In the genomic region with DNA sequence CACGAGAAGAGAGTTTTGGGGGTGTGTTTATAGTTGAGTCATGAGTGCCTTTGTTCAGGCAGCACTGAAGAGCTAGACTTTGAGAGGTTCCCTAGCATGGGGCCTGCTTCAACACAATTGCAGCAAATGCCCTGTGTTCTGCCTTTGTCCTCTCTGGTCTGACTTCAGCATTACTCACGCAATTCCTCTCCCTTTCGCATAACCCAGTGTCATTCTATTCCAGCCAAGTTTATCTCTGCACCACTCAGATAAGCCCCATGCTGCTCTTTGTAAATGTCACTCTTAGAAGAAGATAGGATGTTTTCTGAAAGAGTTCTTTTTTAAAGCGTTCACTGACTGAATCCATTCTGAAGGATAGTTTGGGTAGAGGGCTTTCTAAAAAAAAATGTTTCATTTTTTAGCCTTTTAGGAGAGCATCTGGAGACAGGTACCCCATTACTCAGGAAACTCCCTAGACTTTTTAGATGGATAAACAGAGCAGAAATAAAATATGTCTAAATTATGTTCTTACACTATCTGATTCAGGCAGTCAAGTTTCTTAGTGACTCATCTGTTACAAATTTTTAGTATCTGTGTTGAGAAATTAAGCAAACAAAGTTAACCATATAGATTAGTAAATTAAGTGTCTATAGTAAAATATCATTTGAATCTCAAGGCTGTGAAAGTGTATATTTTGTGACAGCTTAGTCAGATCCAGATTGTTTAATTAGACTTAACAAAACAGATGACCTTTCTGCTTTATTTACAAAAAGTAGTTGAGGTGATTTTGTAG, we compare ENCODE assay signal across 10 cellular contexts.
A peak's percentile ranks its signal among the peaks of the same experiment; 100 is the strongest.
DNase-seq lines count a peak whose midpoint lies in the region; ATAC-seq and TF ChIP-seq lines count a peak whose summit lies in the region.
"Had no signal": no experiment of that assay in that cellular context is flagged by ENCODE, and none has a peak within 500 bp of the region (broad histone marks: within the 10 kb centered on the region; RNA-seq: fewer than 3 reads in every experiment).

No MANE protein-coding gene starts in this region.

- H3K27me3 ChIP-seq in CD8-positive, alpha-beta memory T cell (ENCODE audit: insufficient read depth, low read length, poor library complexity, severe bottlenecking): no peaks in the 10 kb centered on the region

- POLR2A ChIA-PET in CD8-positive, alpha-beta memory T cell (lab: Charles Lee): no interaction called here

- no peak for ATAC-seq in HG03280 (IDR thresholded peaks at IDR 0.05; ENCODE audit: unreplicated experiment)
- ATAC-seq: activated CD8-positive, alpha-beta memory T cell treated with anti-CD3 and anti-CD28 coated beads, Interleukin-2, amount 10 ng/mL, durations not matched to agents 7 days and 5 days had no signal

- H3K4me3 Mint-ChIP-seq in CD8-positive, alpha-beta memory T cell: no peak overlapping the region
- H3K4me3 Mint-ChIP-seq: activated CD8-positive, alpha-beta memory T cell treated with anti-CD3 and anti-CD28 coated beads, Interleukin-2, amount 10 ng/mL, durations not matched to agents 7 days and 5 days; naive B cell had no signal

- H3K4me1 Mint-ChIP-seq in CD8-positive, alpha-beta memory T cell: no peaks in the 10 kb centered on the region
- H3K4me1 Mint-ChIP-seq: activated CD8-positive, alpha-beta memory T cell treated with anti-CD3 and anti-CD28 coated beads, Interleukin-2, amount 10 ng/mL, durations not matched to agents 7 days and 5 days; naive B cell had no signal

- no peak overlapping the region for H3K27ac ChIP-seq in CD8-positive, alpha-beta memory T cell (ENCODE audit: low read depth, low read length)

- no peak for TF ChIP-seq CTCF in cardiac fibroblast (IDR thresholded peaks at IDR 0.05; ENCODE audit: low read depth, low read length)

- no peak overlapping the region for H3K4me3 ChIP-seq in cardiac fibroblast (replicated peaks in 1 of 2; ENCODE audit: low read depth in 2 of 2, low read length in 2 of 2)
- H3K4me3 ChIP-seq in CD8-positive, alpha-beta memory T cell (ENCODE audit: low read length): no peak overlapping the region

- no peaks in the 10 kb centered on the region for H3K36me3 Mint-ChIP-seq in CD8-positive, alpha-beta memory T cell
- H3K36me3 Mint-ChIP-seq: activated CD8-positive, alpha-beta memory T cell treated with anti-CD3 and anti-CD28 coated beads, Interleukin-2, amount 10 ng/mL, durations not matched to agents 7 days and 5 days; naive B cell had no signal

- H3K27me3 Mint-ChIP-seq in CD8-positive, alpha-beta memory T cell: no peaks in the 10 kb centered on the region
- H3K27me3 Mint-ChIP-seq: activated CD8-positive, alpha-beta memory T cell treated with anti-CD3 and anti-CD28 coated beads, Interleukin-2, amount 10 ng/mL, durations not matched to agents 7 days and 5 days; naive B cell had no signal

- no peaks in the 10 kb centered on the region for H3K4me1 ChIP-seq in CD8-positive, alpha-beta memory T cell (ENCODE audit: insufficient read depth, low read length)

- H3K36me3 ChIP-seq in CD8-positive, alpha-beta memory T cell (ENCODE audit: insufficient read depth, low read length): no peaks in the 10 kb centered on the region

- CTCF ChIA-PET in CD8-positive, alpha-beta memory T cell (lab: Charles Lee): no interaction called here

- peaks cover 0 to 4% (median 2%) of the 10 kb centered on the region in 5 donors for H3K9me3 Mint-ChIP-seq in CD8-positive, alpha-beta memory T cell
- H3K9me3 Mint-ChIP-seq: naive B cell had no signal

- DNase-seq in Ammon's horn (ENCODE audit: low spot score) (peak; percentile 28), NCI-H2227 (lab: John Stamatoyannopoulos, UW; ENCODE audit: unreplicated experiment) (peak; percentile 27), cardiac fibroblast (ENCODE audit: low read depth in 2 of 2) (peak; percentile 93 to 97), iPS-NIHi7 (ENCODE audit: extremely low spot score) (peak; percentile 75), SW480 (ENCODE audit: low spot score) (no peak), NCI-H1048 (lab: John Stamatoyannopoulos, UW) (no peak)
- DNase-seq in CD8-positive, alpha-beta memory T cell: no peak
- DNase-seq: activated CD8-positive, alpha-beta memory T cell treated with anti-CD3 and anti-CD28 coated beads, Interleukin-2, amount 10 ng/mL, durations not matched to agents 7 days and 5 days; naive B cell had no signal

- no peak overlapping the region for H3K27ac Mint-ChIP-seq in CD8-positive, alpha-beta memory T cell
- H3K27ac Mint-ChIP-seq: activated CD8-positive, alpha-beta memory T cell treated with anti-CD3 and anti-CD28 coated beads, Interleukin-2, amount 10 ng/mL, durations not matched to agents 7 days and 5 days; naive B cell had no signal

- no peaks in the 10 kb centered on the region for H3K9me3 ChIP-seq in CD8-positive, alpha-beta memory T cell (ENCODE audit: low read length)

Comparison
In these comparisons a context has a peak if more than half of its experiments do, and no peak if none do; other contexts are left out.
1. DNase-seq: peak in Ammon's horn (single experiment), NCI-H2227 (single experiment), cardiac fibroblast (2 of 2) and iPS-NIHi7 (single experiment); none in CD8-positive, alpha-beta memory T cell (0 of 5), SW480 (single experiment) and NCI-H1048 (single experiment).